In the genomic region with DNA sequence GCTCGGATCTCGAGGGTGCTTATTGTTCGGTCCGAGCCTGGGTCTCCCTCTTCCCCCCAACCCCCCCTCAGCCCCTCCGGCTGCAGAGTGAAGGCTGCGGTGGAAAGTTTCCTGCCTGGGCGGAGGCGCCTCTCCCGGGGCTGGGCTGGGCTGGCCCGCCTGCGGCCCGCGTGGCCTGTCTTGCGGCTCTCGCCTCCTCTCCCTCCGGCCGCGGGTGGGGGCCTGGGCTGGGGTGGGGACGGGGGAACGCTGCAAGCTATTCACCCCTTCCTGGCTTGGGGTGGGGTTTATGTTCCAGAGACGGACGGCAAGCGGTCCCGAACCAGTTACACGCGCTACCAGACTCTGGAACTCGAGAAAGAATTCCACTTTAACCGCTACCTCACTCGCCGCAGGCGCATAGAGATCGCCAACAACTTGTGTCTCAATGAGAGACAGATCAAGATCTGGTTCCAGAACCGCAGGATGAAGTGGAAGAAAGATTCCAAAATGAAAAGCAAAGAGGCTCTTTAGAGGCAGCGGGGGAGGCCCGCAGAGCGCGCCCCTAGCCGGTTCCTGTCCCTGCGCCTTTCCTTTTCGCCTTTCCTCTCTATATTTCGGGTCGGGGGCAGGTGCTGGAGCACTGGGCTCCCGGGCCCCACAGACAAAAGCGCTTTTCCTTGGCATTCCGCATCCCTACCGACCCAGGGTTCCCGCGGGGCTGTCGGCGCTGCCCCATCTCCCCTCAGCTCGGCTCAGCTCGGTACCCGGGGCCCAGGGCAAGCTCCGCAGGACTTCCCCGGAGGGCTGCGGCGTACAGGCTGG, we compare ENCODE assay signal across 8 cellular contexts. TPM values are rescaled to one million over a fixed set of nuclear protein-coding genes. Genes with fewer than 3 reads are reported as not detected.
A peak's percentile ranks its signal among the peaks of the same experiment; 100 is the strongest.
DNase-seq lines count a peak whose midpoint lies in the region; ATAC-seq and TF ChIP-seq lines count a peak whose summit lies in the region.
"Had no signal": no experiment of that assay in that cellular context is flagged by ENCODE, and none has a peak within 500 bp of the region (broad histone marks: within the 10 kb centered on the region; RNA-seq: fewer than 3 reads in every experiment).

No MANE protein-coding gene starts in this region.

- no peak overlapping the region for H3K27ac Mint-ChIP-seq in stimulated activated effector memory CD8-positive, alpha-beta T cell treated with anti-CD3 and anti-CD28 coated beads, Interleukin-12 subunit alpha, Interleukin-12 subunit beta, amount 100 ng/mL, for 72 hours

- TF ChIP-seq CTCF in epithelial cell of proximal tubule (conservative IDR thresholded peaks at IDR 0.05; ENCODE audit: low read depth, low read length), result no peak

- peaks cover 16% of the 10 kb centered on the region for H3K4me1 Mint-ChIP-seq in stimulated activated effector memory CD8-positive, alpha-beta T cell treated with anti-CD3 and anti-CD28 coated beads, Interleukin-12 subunit alpha, Interleukin-12 subunit beta, amount 100 ng/mL, for 72 hours

- ATAC-seq in stimulated activated effector memory CD8-positive, alpha-beta T cell treated with anti-CD3 and anti-CD28 coated beads, Interleukin-12 subunit alpha, Interleukin-12 subunit beta, amount 100 ng/mL, for 72 hours, result no peak

- H3K4me3 ChIP-seq in epithelial cell of proximal tubule (ENCODE audit: low read depth, low read length), result peak overlapping the region; percentile 43

- DNase-seq in NCI-H748 (lab: John Stamatoyannopoulos, UW; ENCODE audit: unreplicated experiment) (peak; percentile 49), NCI-H748 treated with DMSO at 0.1 percent for 48 hours (lab: John Stamatoyannopoulos, UW) (no peak), epithelial cell of proximal tubule (ENCODE audit: low read depth) (no peak), HK-2 (ENCODE audit: unreplicated experiment) (no peak)
- no peak for DNase-seq in stimulated activated effector memory CD8-positive, alpha-beta T cell treated with anti-CD3 and anti-CD28 coated beads, Interleukin-12 subunit alpha, Interleukin-12 subunit beta, amount 100 ng/mL, for 72 hours (ENCODE audit: low spot score in 2 of 2)
- DNase-seq in activated CD4-positive, CD25-positive, alpha-beta regulatory T cell treated with anti-CD3 and anti-CD28 coated beads, Interleukin-2, amount 50 U/mL, for 72 hours, result no peak
- DNase-seq: IMR-90, T-helper 9 cell had no signal

- no peaks in the 10 kb centered on the region for H3K9me3 Mint-ChIP-seq in stimulated activated effector memory CD8-positive, alpha-beta T cell treated with anti-CD3 and anti-CD28 coated beads, Interleukin-12 subunit alpha, Interleukin-12 subunit beta, amount 100 ng/mL, for 72 hours

- no peaks in the 10 kb centered on the region for H3K36me3 Mint-ChIP-seq in stimulated activated effector memory CD8-positive, alpha-beta T cell treated with anti-CD3 and anti-CD28 coated beads, Interleukin-12 subunit alpha, Interleukin-12 subunit beta, amount 100 ng/mL, for 72 hours

- H3K4me3 Mint-ChIP-seq in stimulated activated effector memory CD8-positive, alpha-beta T cell treated with anti-CD3 and anti-CD28 coated beads, Interleukin-12 subunit alpha, Interleukin-12 subunit beta, amount 100 ng/mL, for 72 hours, result peak overlapping the region; percentile 71

RNA-seq across cellular contexts. Expression of a gene that starts 1.3 kb away (rescaled TPM):
- 0.80 and 1.2 TPM in 2 replicates for total RNA-seq in epithelial cell of proximal tubule
- total RNA-seq: IMR-90 had no signal

RNA-seq across cellular contexts. Expression of a gene that starts 5.9 kb away (rescaled TPM):
- 2.7 and 3.2 TPM in 2 replicates for total RNA-seq in epithelial cell of proximal tubule
- total RNA-seq: IMR-90 had no signal

RNA-seq across cellular contexts. Expression of a gene that starts 19.5 kb away (rescaled TPM):
- total RNA-seq in epithelial cell of proximal tubule, result 2.8 and 3.3 TPM in 2 replicates

RNA-seq across cellular contexts. Expression of a gene that starts 25.4 kb away (rescaled TPM):
- total RNA-seq in epithelial cell of proximal tubule, result 1.3 and 1.4 TPM in 2 replicates

RNA-seq across cellular contexts. Expression of a gene that starts 34.2 kb away (rescaled TPM):
- total RNA-seq in epithelial cell of proximal tubule, result 9.9 and 11.0 TPM in 2 replicates
- total RNA-seq: IMR-90 had no signal
